In the genomic region with DNA sequence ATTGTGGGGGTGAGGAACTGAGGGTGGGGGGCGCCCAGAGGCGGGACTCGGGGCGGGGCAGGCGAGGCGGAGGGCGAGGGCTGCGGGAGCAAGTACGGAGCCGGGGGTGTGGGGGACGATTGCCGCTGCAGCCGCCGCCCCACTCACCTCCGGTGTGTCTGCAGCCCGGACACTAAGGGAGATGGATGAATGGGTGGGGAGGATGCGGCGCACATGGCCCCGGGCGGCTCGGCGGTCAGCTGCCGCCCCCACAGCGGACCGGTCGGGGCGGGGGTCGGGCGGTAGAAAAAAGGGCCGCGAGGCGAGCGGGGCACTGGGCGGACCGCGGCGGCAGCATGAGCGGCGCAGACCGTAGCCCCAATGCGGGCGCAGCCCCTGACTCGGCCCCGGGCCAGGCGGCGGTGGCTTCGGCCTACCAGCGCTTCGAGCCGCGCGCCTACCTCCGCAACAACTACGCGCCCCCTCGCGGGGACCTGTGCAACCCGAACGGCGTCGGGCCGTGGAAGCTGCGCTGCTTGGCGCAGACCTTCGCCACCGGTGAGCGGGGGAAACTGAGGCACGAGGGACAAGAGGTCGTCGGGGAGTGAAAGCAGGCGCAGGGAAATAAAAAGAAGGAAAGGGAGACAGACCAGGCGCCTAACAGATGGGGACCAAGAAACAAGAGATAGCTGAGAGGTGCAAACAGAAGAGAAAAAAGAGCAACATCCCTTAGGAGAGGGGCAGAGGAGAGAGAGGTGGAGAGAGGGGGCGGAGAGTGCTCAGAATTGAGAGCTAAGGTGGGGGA, we compare ENCODE assay signal across 8 cellular contexts. TPM values are rescaled to one million over a fixed set of nuclear protein-coding genes. Genes with fewer than 3 reads are reported as not detected.
DNase-seq lines count a peak whose midpoint lies in the region; ATAC-seq and TF ChIP-seq lines count a peak whose summit lies in the region.

A gene with protein sequence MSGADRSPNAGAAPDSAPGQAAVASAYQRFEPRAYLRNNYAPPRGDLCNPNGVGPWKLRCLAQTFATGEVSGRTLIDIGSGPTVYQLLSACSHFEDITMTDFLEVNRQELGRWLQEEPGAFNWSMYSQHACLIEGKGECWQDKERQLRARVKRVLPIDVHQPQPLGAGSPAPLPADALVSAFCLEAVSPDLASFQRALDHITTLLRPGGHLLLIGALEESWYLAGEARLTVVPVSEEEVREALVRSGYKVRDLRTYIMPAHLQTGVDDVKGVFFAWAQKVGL (plus strand): TSS at position 313 of the 784 bp plus-strand sequence. CDS start 23 bp downstream, at position 336.

- no peak for TF ChIP-seq EP300 in sigmoid colon (IDR thresholded peaks at IDR 0.05)

- ATAC-seq in left ventricle myocardium superior (peak; percentile 3), HG03139 (IDR thresholded peaks at IDR 0.05; ENCODE audit: unreplicated experiment) (no peak), GM18861 (IDR thresholded peaks at IDR 0.05; ENCODE audit: unreplicated experiment) (no peak)

- WGBS in sigmoid colon, 2 donors, result 1 to 2% methylated on average over 73 of the region's 73 CpGs

- peaks cover 39 to 79% (median 60%) of the 10 kb centered on the region in 3 donors for H3K27me3 ChIP-seq in sigmoid colon

- DNase-seq in HPDE6-E6E7 (ENCODE audit: extremely low spot score), result peak; percentile 53
- DNase-seq in SW480 (ENCODE audit: low spot score), result peak; percentile 61
- peak; percentile 48 for DNase-seq in amniotic epithelial cell (ENCODE audit: low read depth)
- DNase-seq in left ventricle myocardium superior, result peak; percentile 90
- no peak for DNase-seq in sigmoid colon

- intact Hi-C loops in left ventricle myocardium superior (cut with micrococcal nuclease), result no loop called here
- intact Hi-C loops in sigmoid colon (cut with DNase I), result loop anchor here (2.0 kb wide), 1 partner anchor 46 kb away; no protein-coding TSS in a partner anchor

- H3K9me3 ChIP-seq in sigmoid colon, result no peaks in the 10 kb centered on the region

- peaks cover 0 to 34% (median 26%) of the 10 kb centered on the region in 4 donors for H3K4me1 ChIP-seq in sigmoid colon

- no peaks in the 10 kb centered on the region for H3K36me3 ChIP-seq in sigmoid colon

- peak within 1 kb of the TSS; percentile 6 to 54 (median 41) for H3K4me3 ChIP-seq in sigmoid colon

- H3K27ac ChIP-seq in C4-2B, result no peak within 1 kb of the TSS
- H3K27ac ChIP-seq in sigmoid colon, result peak within 1 kb of the TSS in 2 of 4 donors; percentile 32 to 52

- no peak for TF ChIP-seq POLR2A in sigmoid colon (IDR thresholded peaks at IDR 0.05)

- peak; percentile 68 for TF ChIP-seq CTCF in C4-2B (conservative IDR thresholded peaks at IDR 0.05)
- TF ChIP-seq CTCF in sigmoid colon (IDR thresholded peaks at IDR 0.05), result peak in 3 of 4 experiments; percentile 36 to 55 (median 40)

RNA-seq across cellular contexts. Expression of the gene that starts here (rescaled TPM):
- total RNA-seq in left ventricle myocardium superior (5.8 TPM), sigmoid colon (1 to 10 TPM; 2.8 to 5.4 (median 5.1) TPM)
- 1 to 10 TPM; 1.2 to 2.4 (median 1.8) TPM for polyA plus RNA-seq in sigmoid colon
